ENCODE assay signal across 1 cellular context in the genomic region with DNA sequence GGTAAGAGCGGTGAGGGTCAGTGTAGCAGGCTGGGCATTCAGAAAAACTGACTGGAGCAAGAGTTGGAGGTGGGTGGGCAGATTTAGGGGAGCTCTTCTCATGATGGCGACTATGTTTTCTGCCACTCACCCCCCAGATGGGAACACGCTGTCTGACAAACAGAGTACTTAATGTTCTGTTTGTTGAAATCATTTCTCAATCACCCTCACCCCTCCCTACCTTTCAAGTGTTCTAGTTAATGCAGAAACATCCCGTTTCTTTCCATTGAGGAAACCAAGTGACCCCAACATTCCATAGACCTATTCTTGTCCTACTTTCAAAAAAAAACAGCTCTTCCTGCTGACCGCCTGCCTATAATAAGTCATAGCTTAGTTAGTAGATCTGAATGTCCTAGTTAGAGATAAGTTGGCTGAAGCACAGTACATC.
TF ChIP-seq lines count a peak whose summit lies in the region.

No MANE protein-coding gene starts in this region.

TF ChIP-seq in HepG2, 621 proteins besides CTCF, POLR2A, EP300 and RAD21 (continued from another document):
- TF ChIP-seq, protein P1, sequence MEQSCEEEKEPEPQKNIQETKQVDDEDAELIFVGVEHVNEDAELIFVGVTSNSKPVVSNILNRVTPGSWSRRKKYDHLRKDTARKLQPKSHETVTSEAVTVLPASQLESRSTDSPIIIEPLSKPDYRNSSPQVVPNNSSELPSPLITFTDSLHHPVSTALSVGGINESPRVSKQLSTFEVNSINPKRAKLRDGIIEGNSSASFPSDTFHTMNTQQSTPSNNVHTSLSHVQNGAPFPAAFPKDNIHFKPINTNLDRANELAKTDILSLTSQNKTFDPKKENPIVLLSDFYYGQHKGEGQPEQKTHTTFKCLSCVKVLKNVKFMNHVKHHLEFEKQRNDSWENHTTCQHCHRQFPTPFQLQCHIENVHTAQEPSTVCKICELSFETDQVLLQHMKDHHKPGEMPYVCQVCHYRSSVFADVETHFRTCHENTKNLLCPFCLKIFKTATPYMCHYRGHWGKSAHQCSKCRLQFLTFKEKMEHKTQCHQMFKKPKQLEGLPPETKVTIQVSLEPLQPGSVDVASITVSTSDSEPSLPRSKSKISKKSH (CRISPR knock-in tag; IDR thresholded peaks at IDR 0.05; ENCODE audit: borderline replicate concordance) = no peak
- TF ChIP-seq ADNP (CRISPR knock-in tag; IDR thresholded peaks at IDR 0.05) (no peak), RXRA (CRISPR knock-in tag; IDR thresholded peaks at IDR 0.05) (no peak), ZGPAT (CRISPR knock-in tag; IDR thresholded peaks at IDR 0.05) (no peak), TBP (CRISPR knock-in tag; IDR thresholded peaks at IDR 0.05) (no peak), HOXA7 (CRISPR knock-in tag; IDR thresholded peaks at IDR 0.05) (no peak), ARID4A (CRISPR knock-in tag; IDR thresholded peaks at IDR 0.05; ENCODE audit: borderline replicate concordance) (no peak), ZFP62 (CRISPR knock-in tag; IDR thresholded peaks at IDR 0.05) (no peak), GATAD1 (CRISPR knock-in tag; IDR thresholded peaks at IDR 0.05) (0 out of 2 replicates have a peak, but pooled peaks have one; percentile 24), HINFP (CRISPR knock-in tag; IDR thresholded peaks at IDR 0.05; ENCODE audit: low read depth) (no peak), HNRNPL (IDR thresholded peaks at IDR 0.05; ENCODE audit: low read depth, low read length) (no peak), TBX3 (IDR thresholded peaks at IDR 0.05; ENCODE audit: borderline replicate concordance) (no peak), NFKBIZ (CRISPR knock-in tag; IDR thresholded peaks at IDR 0.05) (no peak), FOSL2 (CRISPR knock-in tag; IDR thresholded peaks at IDR 0.05) (peak; percentile 11; the same call in 1 of the 2 replicates), SKIL (CRISPR knock-in tag; IDR thresholded peaks at IDR 0.05; ENCODE audit: borderline replicate concordance) (no peak), SRSF4 (IDR thresholded peaks at IDR 0.05; ENCODE audit: low read depth, low read length, poor library complexity, severe bottlenecking) (no peak), DDIT3 (CRISPR knock-in tag; IDR thresholded peaks at IDR 0.05) (no peak), TIGD3 (CRISPR knock-in tag; IDR thresholded peaks at IDR 0.05; ENCODE audit: borderline replicate concordance) (no peak), KLF6 (CRISPR knock-in tag; IDR thresholded peaks at IDR 0.05) (no peak), REXO4 (CRISPR knock-in tag; IDR thresholded peaks at IDR 0.05; ENCODE audit: borderline replicate concordance) (no peak), ZNF282 (IDR thresholded peaks at IDR 0.05; ENCODE audit: partially characterized antibody) (no peak), NR2F6 (IDR thresholded peaks at IDR 0.05) (no peak), NR2F6 (CRISPR knock-in tag; IDR thresholded peaks at IDR 0.05) (peak; percentile 64), CHD2 (IDR thresholded peaks at IDR 0.05; ENCODE audit: low read depth, low read length) (no peak), ZNF781 (CRISPR knock-in tag; IDR thresholded peaks at IDR 0.05; ENCODE audit: borderline replicate concordance, not compliant biosample characterization) (no peak), PHF20 (CRISPR knock-in tag; IDR thresholded peaks at IDR 0.05) (no peak), RARA (CRISPR knock-in tag; IDR thresholded peaks at IDR 0.05) (no peak), NCOA2 (CRISPR knock-in tag; IDR thresholded peaks at IDR 0.05) (peak; percentile 46; the same call in 1 of the 2 replicates), ZNF441 (CRISPR knock-in tag; IDR thresholded peaks at IDR 0.05; ENCODE audit: borderline replicate concordance) (no peak), IKZF5 (CRISPR knock-in tag; IDR thresholded peaks at IDR 0.05) (no peak), TEF (CRISPR knock-in tag; IDR thresholded peaks at IDR 0.05) (no peak), ZBTB1 (CRISPR knock-in tag; IDR thresholded peaks at IDR 0.05; ENCODE audit: borderline replicate concordance) (no peak), RFXANK (CRISPR knock-in tag; IDR thresholded peaks at IDR 0.05) (no peak), IRF2 (CRISPR knock-in tag; IDR thresholded peaks at IDR 0.05) (no peak), MXD3 (CRISPR knock-in tag; IDR thresholded peaks at IDR 0.05) (no peak), SOX13 (IDR thresholded peaks at IDR 0.05) (no peak), SOX13 (CRISPR knock-in tag; conservative IDR thresholded peaks at IDR 0.05 in 1 of 2, IDR thresholded peaks at IDR 0.05 in 1 of 2) (peak in 1 of 2 experiments; percentile 63; a peak in 2 of 4 replicates), NAIF1 (CRISPR knock-in tag; IDR thresholded peaks at IDR 0.05; ENCODE audit: borderline replicate concordance) (no peak)
- TF ChIP-seq, protein P2, sequence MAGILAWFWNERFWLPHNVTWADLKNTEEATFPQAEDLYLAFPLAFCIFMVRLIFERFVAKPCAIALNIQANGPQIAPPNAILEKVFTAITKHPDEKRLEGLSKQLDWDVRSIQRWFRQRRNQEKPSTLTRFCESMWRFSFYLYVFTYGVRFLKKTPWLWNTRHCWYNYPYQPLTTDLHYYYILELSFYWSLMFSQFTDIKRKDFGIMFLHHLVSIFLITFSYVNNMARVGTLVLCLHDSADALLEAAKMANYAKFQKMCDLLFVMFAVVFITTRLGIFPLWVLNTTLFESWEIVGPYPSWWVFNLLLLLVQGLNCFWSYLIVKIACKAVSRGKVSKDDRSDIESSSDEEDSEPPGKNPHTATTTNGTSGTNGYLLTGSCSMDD (CRISPR knock-in tag; IDR thresholded peaks at IDR 0.05) = no peak
- TF ChIP-seq, protein P3, sequence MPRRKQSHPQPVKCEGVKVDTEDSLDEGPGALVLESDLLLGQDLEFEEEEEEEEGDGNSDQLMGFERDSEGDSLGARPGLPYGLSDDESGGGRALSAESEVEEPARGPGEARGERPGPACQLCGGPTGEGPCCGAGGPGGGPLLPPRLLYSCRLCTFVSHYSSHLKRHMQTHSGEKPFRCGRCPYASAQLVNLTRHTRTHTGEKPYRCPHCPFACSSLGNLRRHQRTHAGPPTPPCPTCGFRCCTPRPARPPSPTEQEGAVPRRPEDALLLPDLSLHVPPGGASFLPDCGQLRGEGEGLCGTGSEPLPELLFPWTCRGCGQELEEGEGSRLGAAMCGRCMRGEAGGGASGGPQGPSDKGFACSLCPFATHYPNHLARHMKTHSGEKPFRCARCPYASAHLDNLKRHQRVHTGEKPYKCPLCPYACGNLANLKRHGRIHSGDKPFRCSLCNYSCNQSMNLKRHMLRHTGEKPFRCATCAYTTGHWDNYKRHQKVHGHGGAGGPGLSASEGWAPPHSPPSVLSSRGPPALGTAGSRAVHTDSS (CRISPR knock-in tag; conservative IDR thresholded peaks at IDR 0.05) = no peak
- TF ChIP-seq, protein P4, sequence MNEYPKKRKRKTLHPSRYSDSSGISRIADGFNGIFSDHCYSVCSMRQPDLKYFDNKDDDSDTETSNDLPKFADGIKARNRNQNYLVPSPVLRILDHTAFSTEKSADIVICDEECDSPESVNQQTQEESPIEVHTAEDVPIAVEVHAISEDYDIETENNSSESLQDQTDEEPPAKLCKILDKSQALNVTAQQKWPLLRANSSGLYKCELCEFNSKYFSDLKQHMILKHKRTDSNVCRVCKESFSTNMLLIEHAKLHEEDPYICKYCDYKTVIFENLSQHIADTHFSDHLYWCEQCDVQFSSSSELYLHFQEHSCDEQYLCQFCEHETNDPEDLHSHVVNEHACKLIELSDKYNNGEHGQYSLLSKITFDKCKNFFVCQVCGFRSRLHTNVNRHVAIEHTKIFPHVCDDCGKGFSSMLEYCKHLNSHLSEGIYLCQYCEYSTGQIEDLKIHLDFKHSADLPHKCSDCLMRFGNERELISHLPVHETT (CRISPR knock-in tag; conservative IDR thresholded peaks at IDR 0.05) = no peak
